Comparison of ENCODE assay signal across 17 cellular contexts in genomic region chr3:4506559-4507009, GRCh38. TPM values are rescaled to one million over a fixed set of nuclear protein-coding genes. Genes with fewer than 3 reads are reported as not detected.
DNase-seq lines count a peak whose midpoint lies in the region; ATAC-seq and TF ChIP-seq lines count a peak whose summit lies in the region.
"Had no signal": no experiment of that assay in that cellular context is flagged by ENCODE, and none has a peak within 500 bp of the region (broad histone marks: within the 10 kb centered on the region; RNA-seq: fewer than 3 reads in every experiment).

No MANE protein-coding gene starts in this region.

- no peaks in the 10 kb centered on the region for H3K9me3 Mint-ChIP-seq in CD8-positive, alpha-beta memory T cell
- H3K9me3 Mint-ChIP-seq in chondrocyte (ENCODE audit: low read depth): no peaks in the 10 kb centered on the region
- no peaks in the 10 kb centered on the region for H3K9me3 Mint-ChIP-seq in osteocyte (ENCODE audit: unreplicated experiment)
- H3K9me3 Mint-ChIP-seq: H9 had no signal

- intact Hi-C loops in prostate gland (cut with DNase I): no loop called here

- H3K27ac ChIP-seq in CD8-positive, alpha-beta memory T cell (ENCODE audit: low read depth, low read length): no peak overlapping the region
- no peak overlapping the region for H3K27ac ChIP-seq in prostate gland
- H3K27ac ChIP-seq: neutrophil had no signal

- CTCF ChIA-PET in CD8-positive, alpha-beta memory T cell (lab: Charles Lee): interaction anchor here (0.7 to 1.9 kb wide), 2 partner anchors 11 to 30 kb away, joined by 3 to 6 read pairs; no protein-coding TSS in a partner anchor

- H3K36me3 Mint-ChIP-seq in CD8-positive, alpha-beta memory T cell: peaks cover 6 to 22% (median 7%) of the 10 kb centered on the region in 3 donors
- no peaks in the 10 kb centered on the region for H3K36me3 Mint-ChIP-seq in chondrocyte (ENCODE audit: low read depth)
- H3K36me3 Mint-ChIP-seq in osteocyte (ENCODE audit: unreplicated experiment): no peaks in the 10 kb centered on the region

- peaks cover 44% of the 10 kb centered on the region for H3K4me1 ChIP-seq in CD8-positive, alpha-beta memory T cell (ENCODE audit: insufficient read depth, low read length)
- peaks cover 4% of the 10 kb centered on the region for H3K4me1 ChIP-seq in prostate gland (replicated peaks)

- no peaks in the 10 kb centered on the region for H3K27me3 ChIP-seq in CD8-positive, alpha-beta memory T cell (ENCODE audit: insufficient read depth, low read length, poor library complexity, severe bottlenecking)
- H3K27me3 ChIP-seq in prostate gland (replicated peaks; ENCODE audit: insufficient read depth): no peaks in the 10 kb centered on the region
- H3K27me3 ChIP-seq: ascending aorta, neutrophil had no signal

- H3K27me3 Mint-ChIP-seq in CD8-positive, alpha-beta memory T cell: no peaks in the 10 kb centered on the region
- H3K27me3 Mint-ChIP-seq in chondrocyte (ENCODE audit: low read depth): no peaks in the 10 kb centered on the region
- no peaks in the 10 kb centered on the region for H3K27me3 Mint-ChIP-seq in osteocyte (ENCODE audit: unreplicated experiment)

- no peaks in the 10 kb centered on the region for H3K9me3 ChIP-seq in CD8-positive, alpha-beta memory T cell (ENCODE audit: low read length)
- no peaks in the 10 kb centered on the region for H3K9me3 ChIP-seq in prostate gland
- H3K9me3 ChIP-seq: ascending aorta, neutrophil had no signal

- no peak for TF ChIP-seq CTCF in chondrocyte (IDR thresholded peaks at IDR 0.05)
- no peak for TF ChIP-seq CTCF in osteocyte (IDR thresholded peaks at IDR 0.05)
- no peak for TF ChIP-seq CTCF in prostate gland (IDR thresholded peaks at IDR 0.05)

- H3K36me3 ChIP-seq in CD8-positive, alpha-beta memory T cell (ENCODE audit: insufficient read depth, low read length): no peaks in the 10 kb centered on the region
- H3K36me3 ChIP-seq in prostate gland: no peaks in the 10 kb centered on the region
- H3K36me3 ChIP-seq: neutrophil had no signal

- H3K27ac Mint-ChIP-seq in CD8-positive, alpha-beta memory T cell: peak overlapping the region in 5 of 8 donors; percentile 4 to 85 (median 54)
- H3K27ac Mint-ChIP-seq in chondrocyte (ENCODE audit: unreplicated experiment) (peak overlapping the region; percentile 90), osteocyte (ENCODE audit: unreplicated experiment) (peak overlapping the region; percentile 1)
- H3K27ac Mint-ChIP-seq: H9 had no signal

- DNase-seq in CD8-positive, alpha-beta memory T cell: no peak
- DNase-seq in NAMALWA (ENCODE audit: low spot score): peak; percentile 22
- DNase-seq in chondrocyte (ENCODE audit: low spot score): no peak
- no peak for DNase-seq in osteocyte (ENCODE audit: extremely low spot score, unreplicated experiment)
- DNase-seq in prostate gland (ENCODE audit: low spot score): no peak
- no peak for DNase-seq in NCI-H510A treated with DMSO at 0.1 percent for 48 hours (lab: John Stamatoyannopoulos, UW)
- DNase-seq: activated CD4-positive, CD25-positive, alpha-beta regulatory T cell; Calu3; cerebellar nuclear complex; H9; NCI-H2029; SHP77; stimulated activated CD4-positive, alpha-beta T cell treated with anti-CD3 and anti-CD28 coated beads, Interleukin-4, amount 100 ng/mL, for 1 hour had no signal

- ATAC-seq in GM21786 (IDR thresholded peaks at IDR 0.05; ENCODE audit: unreplicated experiment) (no peak), GM19328 (IDR thresholded peaks at IDR 0.05; ENCODE audit: unreplicated experiment) (no peak)

- WGBS in prostate gland: 72% methylated on average over 2 of the region's 2 CpGs

- H3K4me3 ChIP-seq in CD8-positive, alpha-beta memory T cell (ENCODE audit: low read length): no peak overlapping the region
- no peak overlapping the region for H3K4me3 ChIP-seq in prostate gland
- H3K4me3 ChIP-seq: ascending aorta had no signal

- no peak for TF ChIP-seq POLR2A in prostate gland (IDR thresholded peaks at IDR 0.05)

- peaks cover 56 to 78% (median 66%) of the 10 kb centered on the region in 3 donors for H3K4me1 Mint-ChIP-seq in CD8-positive, alpha-beta memory T cell
- peaks cover 46% of the 10 kb centered on the region for H3K4me1 Mint-ChIP-seq in chondrocyte (ENCODE audit: low read depth)
- peaks cover 23% of the 10 kb centered on the region for H3K4me1 Mint-ChIP-seq in osteocyte (ENCODE audit: unreplicated experiment)

- H3K4me3 Mint-ChIP-seq in CD8-positive, alpha-beta memory T cell: peak overlapping the region; percentile 4 to 34 (median 25)
- no peak overlapping the region for H3K4me3 Mint-ChIP-seq in chondrocyte (ENCODE audit: unreplicated experiment)
- no peak overlapping the region for H3K4me3 Mint-ChIP-seq in osteocyte (ENCODE audit: unreplicated experiment)
- H3K4me3 Mint-ChIP-seq: H9 had no signal

- POLR2A ChIA-PET in CD8-positive, alpha-beta memory T cell (lab: Charles Lee): interaction anchor here (1.5 kb wide), 1 partner anchor 13 kb away, joined by 4 read pairs; the partner anchor contains the start of gene ITPR1

RNA-seq across cellular contexts. Expression of gene ITPR1, which starts 13.4 kb away (rescaled TPM):
- 10 to 100 TPM; 82.6 to 85.8 TPM for total RNA-seq in CD8-positive, alpha-beta memory T cell
- polyA plus RNA-seq in CD8-positive, alpha-beta memory T cell: 14.9 TPM
- total RNA-seq in chondrocyte (44.7 to 77.9 TPM (median 45.0 TPM) in 3 replicates), osteocyte (26.3 and 34.3 TPM in 2 replicates), prostate gland (100 to 1,000 TPM in 1 of 2 donors, 10 to 100 TPM in 1; 80.0 to 126 TPM)

RNA-seq across cellular contexts. Expression of gene SUMF1, which starts 39.5 kb away (rescaled TPM):
- 10 to 100 TPM; 12.1 to 13.0 TPM for total RNA-seq in CD8-positive, alpha-beta memory T cell
- polyA plus RNA-seq in CD8-positive, alpha-beta memory T cell: 28.7 TPM
- total RNA-seq in chondrocyte (33.0 to 48.5 TPM (median 33.6 TPM) in 3 replicates), osteocyte (44.1 and 46.6 TPM in 2 replicates), prostate gland (10 to 100 TPM; 58.5 to 59.1 TPM)

Comparison
In these comparisons a context has a peak if more than half of its experiments do, and no peak if none do; other contexts are left out.
1. H3K27ac Mint-ChIP-seq: peak in every context shown above with its lines; median percentile 90 in chondrocyte; 54 in CD8-positive, alpha-beta memory T cell; 1 in osteocyte.
2. H3K4me3 Mint-ChIP-seq: peak in CD8-positive, alpha-beta memory T cell (7 of 7); none in chondrocyte (single experiment) and osteocyte (single experiment).